19 cellular contexts compared by ENCODE assay signal in genomic region chr19:34282611-34283519, GRCh38. TPM values are rescaled to one million over a fixed set of nuclear protein-coding genes. Genes with fewer than 3 reads are reported as not detected.
DNase-seq lines count a peak whose midpoint lies in the region; ATAC-seq and TF ChIP-seq lines count a peak whose summit lies in the region.
"Had no signal": no experiment of that assay in that cellular context is flagged by ENCODE, and none has a peak within 500 bp of the region (broad histone marks: within the 10 kb centered on the region; RNA-seq: fewer than 3 reads in every experiment).

No MANE protein-coding gene starts in this region.

- H3K27ac ChIP-seq in RWPE1 = no peak overlapping the region
- H3K27ac ChIP-seq in prostate gland = peak overlapping the region; percentile 33 to 50

- no peak for TF ChIP-seq CTCF in RWPE1 (conservative IDR thresholded peaks at IDR 0.05; ENCODE audit: low read depth)
- no peak for TF ChIP-seq CTCF in epithelial cell of esophagus (IDR thresholded peaks at IDR 0.05; ENCODE audit: insufficient read depth, low read depth, low read length, missing control alignments)
- TF ChIP-seq CTCF in prostate gland (IDR thresholded peaks at IDR 0.05) = no peak

- POLR2A ChIA-PET in RWPE1 (lab: Yijun Ruan, JAX; ENCODE audit: low non-redundant PET) = no interaction called here

- no peaks in the 10 kb centered on the region for H3K4me1 ChIP-seq in prostate gland (replicated peaks)

- DNase-seq in NCI-H345 (lab: John Stamatoyannopoulos, UW) = peak; percentile 32
- no peak for DNase-seq in NCI-H345 treated with DMSO at 0.1 percent for 48 hours (lab: John Stamatoyannopoulos, UW; ENCODE audit: unreplicated experiment)
- peak; percentile 38 for DNase-seq in RWPE1 (ENCODE audit: low spot score)
- DNase-seq in epithelial cell of esophagus (ENCODE audit: low read depth) = peak; percentile 73
- peak; percentile 65 for DNase-seq in prostate gland (ENCODE audit: low spot score)
- no peak for DNase-seq in GM19240 (ENCODE audit: insufficient read length, low spot score)
- no peak for DNase-seq in AG20443 (ENCODE audit: low spot score)
- DNase-seq: 8988T; activated CD4-positive, alpha-beta T cell treated with anti-CD3 and anti-CD28 coated beads for 4 hours; activated CD8-positive, alpha-beta memory T cell treated with anti-CD3 and anti-CD28 coated beads, Interleukin-2, amount 50 U/mL, for 4 hours; activated naive CD4-positive, alpha-beta T cell treated with anti-CD3 and anti-CD28 coated beads, Interleukin-2, amount 10 ng/mL, durations not matched to agents 7 days and 5 days; DND-41; hippocampal formation; natural killer cell; NCI-H1417 treated with DMSO at 0.1 percent for 48 hours; SHP77 treated with DMSO at 0.1 percent for 48 hours; stimulated activated naive CD4-positive, alpha-beta T cell treated with Interleukin-2 at 50 U/mL for 16 hours had no signal

- H3K9me3 ChIP-seq in prostate gland = no peaks in the 10 kb centered on the region

- H3K36me3 ChIP-seq in prostate gland = no peaks in the 10 kb centered on the region

- H3K4me3 ChIP-seq in epithelial cell of esophagus (ENCODE audit: low read length) = no peak overlapping the region
- H3K4me3 ChIP-seq in prostate gland = no peak overlapping the region
- H3K4me3 ChIP-seq: K562 had no signal

- no peak for TF ChIP-seq POLR2A in prostate gland (IDR thresholded peaks at IDR 0.05)

- no peaks in the 10 kb centered on the region for H3K27me3 ChIP-seq in prostate gland (replicated peaks; ENCODE audit: insufficient read depth)

- intact Hi-C loops in prostate gland (cut with DNase I) = no loop called here

- no peak for ATAC-seq in HG02678 (IDR thresholded peaks at IDR 0.05; ENCODE audit: unreplicated experiment)
- ATAC-seq: K562, natural killer cell had no signal

- CTCF ChIA-PET in RWPE1 (lab: Yijun Ruan, JAX) = interaction anchor here (0.6 kb wide), 1 partner anchor 1452 kb away, joined by 3 read pairs; no protein-coding TSS in a partner anchor

- 52% methylated on average over 2 of the region's 2 CpGs for WGBS in prostate gland

RNA-seq across cellular contexts. Expression of gene GARRE1, which starts 28.5 kb away (rescaled TPM):
- 10 to 100 TPM; 17.9 to 29.5 TPM for total RNA-seq in prostate gland

Comparison
In these comparisons a context has a peak if more than half of its experiments do, and no peak if none do; other contexts are left out.
1. DNase-seq: peak in NCI-H345 (single experiment), RWPE1 (single experiment), epithelial cell of esophagus (single experiment) and prostate gland (single experiment); none in NCI-H345 treated with DMSO at 0.1 percent for 48 hours (single experiment), GM19240 (single experiment) and AG20443 (single experiment).